9 cellular contexts compared by ENCODE assay signal in the genomic region with DNA sequence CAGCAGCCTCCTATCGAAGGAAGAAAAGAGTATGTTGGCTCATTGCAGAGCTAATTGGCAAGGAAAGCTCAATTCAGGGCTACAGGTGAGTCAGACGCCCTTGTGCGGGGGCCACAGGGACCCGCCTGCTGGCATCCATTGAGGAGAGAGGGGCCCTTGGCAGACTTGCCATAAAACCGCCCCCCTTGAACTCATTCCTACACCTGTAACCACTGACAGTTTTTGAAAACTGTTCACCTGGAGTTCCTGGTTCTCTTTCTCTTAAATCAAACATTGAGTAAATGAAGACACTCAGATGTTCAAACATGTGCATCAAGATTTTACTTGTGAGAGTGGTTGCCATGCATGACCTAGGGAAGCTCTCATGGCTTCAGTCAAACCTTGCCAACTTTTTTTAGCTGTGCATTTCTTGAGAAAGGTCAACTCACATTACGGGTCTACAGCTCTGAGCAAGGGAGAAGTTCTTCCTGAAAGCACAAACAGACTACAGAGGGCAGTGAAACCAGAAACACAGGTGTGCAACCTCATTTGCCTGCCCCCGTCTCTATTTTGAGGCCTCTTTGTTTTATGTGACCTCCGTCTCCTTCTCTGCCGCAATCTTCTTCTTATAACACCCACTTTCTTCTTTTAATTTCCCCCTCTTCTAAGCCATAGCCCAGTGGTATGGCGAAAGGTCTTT.
DNase-seq lines count a peak whose midpoint lies in the region; ATAC-seq and TF ChIP-seq lines count a peak whose summit lies in the region.
"Had no signal": no experiment of that assay in that cellular context is flagged by ENCODE, and none has a peak within 500 bp of the region (broad histone marks: within the 10 kb centered on the region; RNA-seq: fewer than 3 reads in every experiment).

No MANE protein-coding gene starts in this region.

- no peaks in the 10 kb centered on the region for H3F3A ChIP-seq in DOHH2 (ENCODE audit: control insufficient read depth, insufficient read depth)

- H3K9me3 ChIP-seq in DOHH2 (ENCODE audit: control insufficient read depth, insufficient read depth, low read length): no peaks in the 10 kb centered on the region
- no peaks in the 10 kb centered on the region for H3K9me3 ChIP-seq in breast epithelium
- H3K9me3 ChIP-seq in esophagus muscularis mucosa: no peaks in the 10 kb centered on the region

- peak overlapping the region; percentile 44 for H3K4me3 ChIP-seq in DOHH2 (ENCODE audit: low read length)
- H3K4me3 ChIP-seq in breast epithelium: no peak overlapping the region
- H3K4me3 ChIP-seq in esophagus muscularis mucosa: no peak overlapping the region

- H3K79me2 ChIP-seq in DOHH2 (ENCODE audit: control insufficient read depth, low read length): no peaks in the 10 kb centered on the region

- DNase-seq in breast epithelium (ENCODE audit: low spot score in 2 of 2): no peak
- no peak for DNase-seq in SIG-M5 (lab: John Stamatoyannopoulos, UW)
- DNase-seq in esophagus muscularis mucosa (ENCODE audit: extremely low spot score): no peak
- DNase-seq in stimulated activated naive CD4-positive, alpha-beta T cell treated with Interleukin-2 at 50 U/mL for 16 hours (lab: John Stamatoyannopoulos, UW): no peak
- no peak for DNase-seq in left lobe of liver (ENCODE audit: low spot score)

- TF ChIP-seq CTCF in DOHH2 (IDR thresholded peaks at IDR 0.05; ENCODE audit: low read depth, low read length, poor library complexity, severe bottlenecking): no peak
- TF ChIP-seq CTCF in breast epithelium (IDR thresholded peaks at IDR 0.05): no peak
- no peak for TF ChIP-seq CTCF in esophagus muscularis mucosa (IDR thresholded peaks at IDR 0.05)

- intact Hi-C loops in breast epithelium (cut with DNase I; ENCODE audit: low total_unique reads): no loop called here
- intact Hi-C loops in esophagus muscularis mucosa (cut with DNase I): no loop called here

- H3K4me1 ChIP-seq in DOHH2 (ENCODE audit: control insufficient read depth, low read length) (peaks cover 19% of the 10 kb centered on the region), breast epithelium (peaks cover 5 to 6% of the 10 kb centered on the region in 2 donors), esophagus muscularis mucosa (peaks cover 14 to 45% (median 25%) of the 10 kb centered on the region in 4 donors)

- no peak for TF ChIP-seq POLR2A in breast epithelium (IDR thresholded peaks at IDR 0.05)
- no peak for TF ChIP-seq POLR2A in esophagus muscularis mucosa (IDR thresholded peaks at IDR 0.05; ENCODE audit: low read depth)

- H3K27ac ChIP-seq in DOHH2 (ENCODE audit: low read depth, low read length): peak overlapping the region; percentile 58
- H3K27ac ChIP-seq in breast epithelium: peak overlapping the region; percentile 64 to 73
- H3K27ac ChIP-seq in esophagus muscularis mucosa (replicated peaks in 1 of 4): peak overlapping the region in 1 of 4 donors; percentile 51
- H3K27ac ChIP-seq: HL-60 had no signal

- peak overlapping the region; percentile 61 for H3K4me2 ChIP-seq in DOHH2 (ENCODE audit: low read length)

- no peaks in the 10 kb centered on the region for H4K20me1 ChIP-seq in DOHH2 (ENCODE audit: control insufficient read depth, insufficient read depth, low read depth, low read length)

- TF ChIP-seq EP300 in esophagus muscularis mucosa (IDR thresholded peaks at IDR 0.05): no peak

- ATAC-seq in GM19397 (IDR thresholded peaks at IDR 0.05; ENCODE audit: unreplicated experiment) (peak; percentile 64), HG03280 (IDR thresholded peaks at IDR 0.05; ENCODE audit: unreplicated experiment) (peak; percentile 79), left lobe of liver (no peak)

- no peaks in the 10 kb centered on the region for H3K27me3 ChIP-seq in DOHH2 (ENCODE audit: control insufficient read depth, low read length)
- no peaks in the 10 kb centered on the region for H3K27me3 ChIP-seq in breast epithelium
- H3K27me3 ChIP-seq in esophagus muscularis mucosa: no peaks in the 10 kb centered on the region

- WGBS in esophagus muscularis mucosa: 76% methylated on average over 10 of the region's 10 CpGs

- H3K36me3 ChIP-seq in DOHH2 (ENCODE audit: control insufficient read depth, low read length): no peaks in the 10 kb centered on the region
- H3K36me3 ChIP-seq in breast epithelium: no peaks in the 10 kb centered on the region
- H3K36me3 ChIP-seq in esophagus muscularis mucosa: no peaks in the 10 kb centered on the region

- no peaks in the 10 kb centered on the region for H3K9me2 ChIP-seq in DOHH2 (replicated peaks; ENCODE audit: control insufficient read depth, low read length)
